9 cellular contexts compared by ENCODE assay signal in the genomic region with DNA sequence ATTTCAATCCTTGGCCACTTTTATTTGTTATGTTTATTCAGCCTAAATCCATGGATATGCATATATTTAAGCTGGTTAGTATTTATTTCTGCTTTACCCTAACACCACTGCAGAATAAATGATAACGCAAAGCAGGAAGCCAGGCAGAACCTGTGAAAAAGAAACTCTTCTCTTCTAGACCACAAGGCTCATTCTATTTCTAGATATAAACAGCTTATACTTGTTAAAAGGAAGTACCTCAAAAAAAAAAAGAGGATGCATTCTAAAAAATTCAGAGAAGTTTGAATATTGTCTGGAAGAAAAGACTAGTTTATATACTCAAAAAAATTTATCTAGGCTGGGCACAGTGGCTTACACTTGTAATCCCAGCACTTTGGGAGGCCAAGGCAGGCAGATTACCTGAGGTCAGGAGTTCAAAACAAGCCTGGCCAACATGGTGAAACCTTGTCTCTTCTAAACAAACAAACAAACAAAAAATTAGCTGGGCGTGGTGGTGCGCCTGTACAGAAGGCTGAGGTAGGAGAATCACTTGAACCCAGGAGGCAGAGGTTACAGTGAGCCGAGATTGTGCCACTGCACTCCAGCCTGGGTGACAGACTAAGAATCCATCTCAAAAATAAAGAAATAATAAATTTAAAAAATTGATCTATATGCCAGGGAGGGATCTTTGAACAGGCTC. TPM values are rescaled to one million over a fixed set of nuclear protein-coding genes. Genes with fewer than 3 reads are reported as not detected.
DNase-seq lines count a peak whose midpoint lies in the region; ATAC-seq, FAIRE-seq and TF ChIP-seq lines count a peak whose summit lies in the region.
"Had no signal": no experiment of that assay in that cellular context is flagged by ENCODE, and none has a peak within 500 bp of the region (broad histone marks: within the 10 kb centered on the region; RNA-seq: fewer than 3 reads in every experiment).

No MANE protein-coding gene starts in this region.

- ATAC-seq in GM21381 (IDR thresholded peaks at IDR 0.05; ENCODE audit: unreplicated experiment): peak; percentile 86
- ATAC-seq in HG03442 (IDR thresholded peaks at IDR 0.05; ENCODE audit: unreplicated experiment): peak; percentile 76
- ATAC-seq in left ventricle myocardium superior: no peak

- intact Hi-C loops in left ventricle myocardium superior (cut with micrococcal nuclease): no loop called here

- TF ChIP-seq CTCF in brain microvascular endothelial cell (IDR thresholded peaks at IDR 0.05; ENCODE audit: low read depth, low read length, missing control alignments): no peak

- peak overlapping the region; percentile 6 for H3K27ac ChIP-seq in brain microvascular endothelial cell
- H3K27ac ChIP-seq: thoracic aorta had no signal

- in situ Hi-C loops in brain microvascular endothelial cell (cut with HindIII; ENCODE audit: low pct_ligation_motif_present, low sequenced_read_pairs): loop anchor here (10.0 to 25.0 kb wide), 2 partner anchors 106 to 414 kb away; a partner anchor contains a TSS

- H3K4me3 ChIP-seq in brain microvascular endothelial cell (ENCODE audit: low read depth, low read length): no peak overlapping the region
- H3K4me3 ChIP-seq: thoracic aorta had no signal

- DNase-seq in GM12891 (ENCODE audit: insufficient read length, low spot score): no peak
- no peak for DNase-seq in brain microvascular endothelial cell
- no peak for DNase-seq in GOT3 (lab: John Stamatoyannopoulos, UW)
- no peak for DNase-seq in cortex of kidney (lab: John Stamatoyannopoulos, UW)
- no peak for DNase-seq in left ventricle myocardium superior
- no peak for DNase-seq in DMS153 treated with DMSO at 0.1 percent for 48 hours (lab: John Stamatoyannopoulos, UW; ENCODE audit: unreplicated experiment)

- peak; percentile 41 for FAIRE-seq in GM12891 (lab: Jason Lieb, UNC)

- H3K27me3 ChIP-seq in brain microvascular endothelial cell (replicated peaks): no peaks in the 10 kb centered on the region

- TF ChIP-seq POLR2A in GM12891 (IDR thresholded peaks at IDR 0.05; ENCODE audit: low read depth, low read length): no peak

- H3K36me3 ChIP-seq in brain microvascular endothelial cell (replicated peaks): no peaks in the 10 kb centered on the region
- H3K36me3 ChIP-seq: thoracic aorta had no signal

TF ChIP-seq in GM12891, 5 proteins besides CTCF, POLR2A, EP300 and RAD21:
- TF ChIP-seq TAF1 (IDR thresholded peaks at IDR 0.05; ENCODE audit: low read depth, low read length): no peak
- TF ChIP-seq SPI1 (IDR thresholded peaks at IDR 0.05; ENCODE audit: low read depth, low read length): 0 out of 2 replicates have a peak, but pooled peaks have one; percentile 11
- TF ChIP-seq POLR2AphosphoS5 (IDR thresholded peaks at IDR 0.05; ENCODE audit: low read depth, low read length): no peak
- no peak for TF ChIP-seq POU2F2 (IDR thresholded peaks at IDR 0.05; ENCODE audit: low read depth, low read length)

RNA-seq across cellular contexts. Expression of a gene that starts 55.8 kb away (rescaled TPM):
- 0.78 TPM for polyA plus RNA-seq in GM12891 (2012; ENCODE audit: low read depth, missing spikeins)
- total RNA-seq in left ventricle myocardium superior: 1.8 TPM

RNA-seq across cellular contexts. Expression of a gene that starts 57.1 kb away (rescaled TPM):
- polyA plus RNA-seq in GM12891 (2012; ENCODE audit: low read depth, missing spikeins): 6.2 TPM
- total RNA-seq in left ventricle myocardium superior: 6.4 TPM
